In genomic region chr12:4858385-4858784, GRCh38 we compare ENCODE assay signal across 8 cellular contexts. TPM values are rescaled to one million over a fixed set of nuclear protein-coding genes. Genes with fewer than 3 reads are reported as not detected.
DNase-seq lines count a peak whose midpoint lies in the region; TF ChIP-seq lines count a peak whose summit lies in the region.

No MANE protein-coding gene starts in this region.

- H3K36me3 ChIP-seq in OCI-LY7 (ENCODE audit: insufficient read depth, low read length) (no peaks in the 10 kb centered on the region), hepatocyte (replicated peaks; ENCODE audit: insufficient read depth, low read depth) (no peaks in the 10 kb centered on the region), MG63 (no peaks in the 10 kb centered on the region)

- H3K4me3 Mint-ChIP-seq in chondrocyte (ENCODE audit: unreplicated experiment), result no peak overlapping the region

- POLR2A ChIA-PET in OCI-LY7 (lab: Charles Lee), result interaction anchor here (0.7 kb wide), 1 partner anchor 649 kb away, joined by 4 read pairs; no protein-coding TSS in a partner anchor

- no peaks in the 10 kb centered on the region for H3K9me3 Mint-ChIP-seq in chondrocyte (ENCODE audit: low read depth)

- H3K36me3 Mint-ChIP-seq in chondrocyte (ENCODE audit: low read depth), result no peaks in the 10 kb centered on the region

- H3K27me3 Mint-ChIP-seq in chondrocyte (ENCODE audit: low read depth), result peaks cover 33% of the 10 kb centered on the region

- H3K4me1 Mint-ChIP-seq in chondrocyte (ENCODE audit: low read depth), result peaks cover 25% of the 10 kb centered on the region

- 8% methylated on average over 9 of the region's 9 CpGs for WGBS in hepatocyte (ENCODE audit: low lambda C conversion rate, missing lambda C conversion rate)

- intact Hi-C loops in OCI-LY7 (cut with micrococcal nuclease; ENCODE audit: unreplicated experiment), result loop anchor here (5.0 kb wide), 1 partner anchor 281 kb away; no protein-coding TSS in a partner anchor

- H3K9me2 ChIP-seq in OCI-LY7 (ENCODE audit: insufficient read depth, low read length) (no peaks in the 10 kb centered on the region), hepatocyte (replicated peaks; ENCODE audit: insufficient read depth) (no peaks in the 10 kb centered on the region)

- H3K27me3 ChIP-seq in hepatocyte (peaks cover 35% of the 10 kb centered on the region), MG63 (peaks cover 3% of the 10 kb centered on the region)

- H2AFZ ChIP-seq in OCI-LY7 (ENCODE audit: low read length), result no peak overlapping the region; the same call in 1 of the 2 replicates
- H2AFZ ChIP-seq in hepatocyte, result no peak overlapping the region

- TF ChIP-seq CTCF in OCI-LY7 (conservative IDR thresholded peaks at IDR 0.05; ENCODE audit: low read length) (no peak), hepatocyte (IDR thresholded peaks at IDR 0.05; ENCODE audit: poor library complexity) (no peak), retinal pigment epithelial cell (conservative IDR thresholded peaks at IDR 0.05; ENCODE audit: low read depth, low read length) (peak; percentile 27), chondrocyte (IDR thresholded peaks at IDR 0.05) (no peak)

- no peaks in the 10 kb centered on the region for H3K9me3 ChIP-seq in OCI-LY7 (ENCODE audit: low read length)
- no peaks in the 10 kb centered on the region for H3K9me3 ChIP-seq in hepatocyte (ENCODE audit: low read depth)
- no peaks in the 10 kb centered on the region for H3K9me3 ChIP-seq in MG63

- H3K4me1 ChIP-seq in OCI-LY7 (ENCODE audit: insufficient read depth, low read length, poor library complexity, severe bottlenecking) (peaks cover 15% of the 10 kb centered on the region), hepatocyte (ENCODE audit: insufficient read depth) (peaks cover 9% of the 10 kb centered on the region)

- H3K27ac Mint-ChIP-seq in chondrocyte (ENCODE audit: unreplicated experiment), result no peak overlapping the region

- H3K4me3 ChIP-seq in OCI-LY7 (ENCODE audit: low read depth, low read length, poor library complexity, severe bottlenecking), result no peak overlapping the region
- H3K4me3 ChIP-seq in hepatocyte, result no peak overlapping the region
- H3K4me3 ChIP-seq in retinal pigment epithelial cell (ENCODE audit: low read length), result no peak overlapping the region
- no peak overlapping the region for H3K4me3 ChIP-seq in MG63

- peak in 2 of 3 experiments; percentile 73 to 85 for DNase-seq in NCI-H1417 (lab: John Stamatoyannopoulos, UW)
- no peak for DNase-seq in NCI-H1417 treated with DMSO at 0.1 percent for 48 hours (lab: John Stamatoyannopoulos, UW)
- DNase-seq in OCI-LY7 (ENCODE audit: low spot score), result peak; percentile 13
- DNase-seq in hepatocyte (ENCODE audit: low spot score), result peak; percentile 60
- no peak for DNase-seq in retinal pigment epithelial cell (ENCODE audit: low read depth)
- no peak for DNase-seq in kidney glomerular epithelial cell (lab: John Stamatoyannopoulos, UW)
- no peak for DNase-seq in MG63
- no peak for DNase-seq in chondrocyte (ENCODE audit: low spot score)

- H3K79me2 ChIP-seq in OCI-LY7 (ENCODE audit: insufficient read depth, low read depth, low read length), result no peaks in the 10 kb centered on the region
- no peaks in the 10 kb centered on the region for H3K79me2 ChIP-seq in hepatocyte

- no peaks in the 10 kb centered on the region for H4K20me1 ChIP-seq in OCI-LY7 (ENCODE audit: insufficient read depth, low read length)
- H4K20me1 ChIP-seq in hepatocyte (ENCODE audit: insufficient read depth, poor library complexity, severe bottlenecking), result no peaks in the 10 kb centered on the region

- no TSS peak for BruUV-seq in OCI-LY7 (replicated peaks; lab: Mats Ljungman, UMichigan)

- CTCF ChIA-PET in OCI-LY7 (lab: Charles Lee; ENCODE audit: unreplicated experiment), result no interaction called here

- no peak overlapping the region for H3K27ac ChIP-seq in OCI-LY7 (ENCODE audit: low read depth, low read length, poor library complexity, severe bottlenecking)
- no peak overlapping the region for H3K27ac ChIP-seq in hepatocyte

- no peak overlapping the region for H3K4me2 ChIP-seq in OCI-LY7 (ENCODE audit: low read length)
- peak overlapping the region; percentile 82 for H3K4me2 ChIP-seq in hepatocyte

RNA-seq across cellular contexts. Expression of gene KCNA1, which starts 51.3 kb away (rescaled TPM):
- total RNA-seq in OCI-LY7 (2014; rRNA removed; shearing (Covaris generic)), result not detected in 2 replicates
- not detected in 2 replicates for total RNA-seq in OCI-LY7 (2022)
- total RNA-seq in hepatocyte, result 0.27 and 0.36 TPM in 2 replicates
- polyA plus RNA-seq in hepatocyte, result not detected in 2 replicates
- total RNA-seq in MG63 (2014; rRNA removed; shearing (Covaris generic); ENCODE audit: low replicate concordance), result not detected in 2 replicates
- total RNA-seq in chondrocyte, result 0.45 to 0.64 TPM (median 0.63 TPM) in 3 replicates

Comparison
In these comparisons a context has a peak if more than half of its experiments do, and no peak if none do; other contexts are left out.
1. DNase-seq: peak in NCI-H1417 (2 of 3), OCI-LY7 (single experiment) and hepatocyte (single experiment); none in NCI-H1417 treated with DMSO at 0.1 percent for 48 hours (single experiment), retinal pigment epithelial cell (single experiment), kidney glomerular epithelial cell (single experiment), MG63 (single experiment) and chondrocyte (single experiment).